15 cellular contexts compared by ENCODE assay signal in the genomic region with DNA sequence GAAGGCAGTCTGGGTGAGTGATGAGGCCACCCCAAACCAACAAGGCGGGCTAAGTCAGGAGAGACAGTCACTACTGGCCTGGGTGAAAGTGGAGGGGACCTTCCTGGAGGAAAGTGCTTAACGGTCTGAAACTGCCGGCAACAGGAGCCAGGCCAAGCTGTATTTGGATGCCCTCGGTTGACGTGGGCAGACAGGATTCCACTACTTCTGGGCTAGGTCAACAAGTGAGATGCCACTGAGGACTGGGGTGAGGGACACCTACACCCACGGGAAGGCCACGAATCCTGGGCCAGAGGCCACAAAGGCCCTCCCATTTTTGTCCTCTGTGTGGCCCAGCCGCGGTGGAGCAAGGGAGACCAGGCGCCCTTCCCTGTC. TPM values are rescaled to one million over a fixed set of nuclear protein-coding genes. Genes with fewer than 3 reads are reported as not detected.
DNase-seq lines count a peak whose midpoint lies in the region; ATAC-seq and TF ChIP-seq lines count a peak whose summit lies in the region.
"Had no signal": no experiment of that assay in that cellular context is flagged by ENCODE, and none has a peak within 500 bp of the region (broad histone marks: within the 10 kb centered on the region; RNA-seq: fewer than 3 reads in every experiment).

No MANE protein-coding gene starts in this region.

- peak overlapping the region; percentile 10 to 29 (median 21) for H3K4me3 Mint-ChIP-seq in nephron
- H3K4me3 Mint-ChIP-seq: activated CD4-positive, alpha-beta memory T cell treated with anti-CD3 and anti-CD28 coated beads, Interleukin-2, amount 10 ng/mL, durations not matched to agents 7 days and 5 days; activated naive CD4-positive, alpha-beta T cell treated with anti-CD3 and anti-CD28 coated beads, Interleukin-2, amount 10 ng/mL, durations not matched to agents 7 days and 5 days had no signal

- H3K36me3 ChIP-seq in heart left ventricle (no peaks in the 10 kb centered on the region), gastroesophageal sphincter (no peaks in the 10 kb centered on the region)
- H3K36me3 ChIP-seq: upper lobe of left lung had no signal

- ATAC-seq in heart left ventricle (peak in 3 of 4 donors; percentile 15 to 27 (median 25)), gastroesophageal sphincter (peak; percentile 9)

- intact Hi-C loops in heart left ventricle (cut with DNase I) (no loop called here), cardiac septum (cut with DNase I) (no loop called here)

- peak overlapping the region in 1 of 3 experiments; percentile 31 for H3K27ac Mint-ChIP-seq in nephron
- H3K27ac Mint-ChIP-seq: activated CD4-positive, alpha-beta memory T cell treated with anti-CD3 and anti-CD28 coated beads, Interleukin-2, amount 10 ng/mL, durations not matched to agents 7 days and 5 days; activated naive CD4-positive, alpha-beta T cell treated with anti-CD3 and anti-CD28 coated beads, Interleukin-2, amount 10 ng/mL, durations not matched to agents 7 days and 5 days had no signal

- peaks cover 32% of the 10 kb centered on the region for H3K27me3 Mint-ChIP-seq in nephron (ENCODE audit: low read depth)

- 31 to 43% (median 39%) methylated on average over 7 to 10 of the region's 10 CpGs for WGBS in heart left ventricle, 4 donors
- WGBS in gastroesophageal sphincter (ENCODE audit: low coverage in 1 of 2), 2 donors, result 80% methylated on average over 1 of the region's 10 CpGs; no CpG with 5 or more reads in 1 of the 2 donors

- peaks cover 20% of the 10 kb centered on the region for H3K4me1 Mint-ChIP-seq in nephron

- no peaks in the 10 kb centered on the region for H3K9me3 Mint-ChIP-seq in nephron
- H3K9me3 Mint-ChIP-seq: activated CD4-positive, alpha-beta memory T cell treated with anti-CD3 and anti-CD28 coated beads, Interleukin-2, amount 10 ng/mL, durations not matched to agents 7 days and 5 days; activated naive CD4-positive, alpha-beta T cell treated with anti-CD3 and anti-CD28 coated beads, Interleukin-2, amount 10 ng/mL, durations not matched to agents 7 days and 5 days had no signal

- no peaks in the 10 kb centered on the region for H3K36me3 Mint-ChIP-seq in nephron (ENCODE audit: low read depth)
- H3K36me3 Mint-ChIP-seq: activated naive CD4-positive, alpha-beta T cell treated with anti-CD3 and anti-CD28 coated beads, Interleukin-2, amount 10 ng/mL, durations not matched to agents 7 days and 5 days had no signal

- H3K4me1 ChIP-seq in heart left ventricle (peaks cover 0 to 28% (median 17%) of the 10 kb centered on the region in 12 donors), gastroesophageal sphincter (peaks cover 0 to 18% (median 11%) of the 10 kb centered on the region in 3 donors)

- H3K9me3 ChIP-seq in heart left ventricle, result no peaks in the 10 kb centered on the region
- no peaks in the 10 kb centered on the region for H3K9me3 ChIP-seq in gastroesophageal sphincter
- H3K9me3 ChIP-seq: upper lobe of left lung had no signal

- no peak for TF ChIP-seq CTCF in heart left ventricle (IDR thresholded peaks at IDR 0.05)
- no peak for TF ChIP-seq CTCF in gastroesophageal sphincter (IDR thresholded peaks at IDR 0.05)
- TF ChIP-seq CTCF in nephron (IDR thresholded peaks at IDR 0.05; ENCODE audit: unreplicated experiment in 3 of 3), result no peak
- TF ChIP-seq CTCF in GM20000 (IDR thresholded peaks at IDR 0.05; ENCODE audit: extremely low read depth, missing control alignments), result no peak

- TF ChIP-seq POLR2A in heart left ventricle (IDR thresholded peaks at IDR 0.05), result no peak
- no peak for TF ChIP-seq POLR2A in gastroesophageal sphincter (IDR thresholded peaks at IDR 0.05)

- H3K27me3 ChIP-seq in heart left ventricle, result peaks cover 0 to 8% (median 0%) of the 10 kb centered on the region in 9 donors
- peaks cover 26% of the 10 kb centered on the region for H3K27me3 ChIP-seq in gastroesophageal sphincter

- DNase-seq in heart left ventricle (no peak), cardiac septum (ENCODE audit: low spot score) (no peak), GOT3 (lab: John Stamatoyannopoulos, UW) (no peak), GM20000 (ENCODE audit: low spot score) (no peak), NOMO-1 treated with dmso at 0.1 percent for 144 hours (lab: John Stamatoyannopoulos, UW; ENCODE audit: unreplicated experiment) (no peak)
- no peak for DNase-seq in stimulated activated naive CD4-positive, alpha-beta T cell treated with Interleukin-2 at 50 U/mL for 16 hours (lab: John Stamatoyannopoulos, UW)
- DNase-seq: activated CD4-positive, alpha-beta memory T cell treated with anti-CD3 and anti-CD28 coated beads, Interleukin-2, amount 10 ng/mL, durations not matched to agents 7 days and 5 days; activated naive CD4-positive, alpha-beta T cell treated with anti-CD3 and anti-CD28 coated beads, Interleukin-2, amount 10 ng/mL, durations not matched to agents 7 days and 5 days; DMS79 treated with DMSO at 0.1 percent for 48 hours; KG1; NCI-H187 treated with DMSO at 0.1 percent for 48 hours; NK-92 treated with Interleukin-12 subunit alpha and Interleukin-12 subunit beta, amount 100 ng/mL, for 24 hours had no signal

- TF ChIP-seq EP300 in gastroesophageal sphincter (IDR thresholded peaks at IDR 0.05), result no peak

- H3K27ac ChIP-seq in heart left ventricle (peak overlapping the region in 7 of 12 donors; percentile 14 to 70 (median 60)), gastroesophageal sphincter (no peak overlapping the region)
- H3K27ac ChIP-seq: upper lobe of left lung had no signal

- H3K4me3 ChIP-seq in heart left ventricle (peak overlapping the region in 9 of 12 donors; percentile 18 to 48 (median 39)), gastroesophageal sphincter (peak overlapping the region in 1 of 2 donors; percentile 47)

RNA-seq across cellular contexts. Expression of a gene that starts 12.3 kb away (rescaled TPM):
- total RNA-seq in heart left ventricle, result 1 to 10 TPM in 8 of 9 donors, under 1 TPM in 1; 0.31 to 5.6 (median 1.7) TPM
- polyA plus RNA-seq in heart left ventricle, result 1 to 10 TPM; 1.3 to 3.2 TPM
- total RNA-seq in cardiac septum, result 2.4 TPM
- total RNA-seq in gastroesophageal sphincter, result under 1 TPM; 0.13 to 0.93 (median 0.38) TPM

RNA-seq across cellular contexts. Expression of a gene that starts 42.9 kb away (rescaled TPM):
- total RNA-seq in heart left ventricle (1 to 10 TPM in 7 of 9 donors, under 1 TPM in 2; 0.38 to 6.0 (median 2.8) TPM), cardiac septum (3.4 TPM), gastroesophageal sphincter (1 to 10 TPM; 2.5 to 7.0 (median 3.6) TPM)
- polyA plus RNA-seq in heart left ventricle, result 1 to 10 TPM; 1.4 to 4.1 TPM

RNA-seq across cellular contexts. Expression of a gene that starts 53.6 kb away (rescaled TPM):
- total RNA-seq in heart left ventricle, result 10 to 100 TPM in 6 of 9 donors, 1 to 10 TPM in 3; 5.4 to 17.9 (median 11.8) TPM
- polyA plus RNA-seq in heart left ventricle, result 10 to 100 TPM in 1 of 2 donors, 1 to 10 TPM in 1; 7.3 to 20.6 TPM
- total RNA-seq in cardiac septum, result 16.3 TPM
- total RNA-seq in gastroesophageal sphincter, result 10 to 100 TPM in 1 of 4 donors, 1 to 10 TPM in 3; 6.1 to 12.8 (median 9.3) TPM

Comparison
In these comparisons a context has a peak if more than half of its experiments do, and no peak if none do; other contexts are left out.
1. H3K27ac ChIP-seq: peak in heart left ventricle (7 of 12); none in gastroesophageal sphincter (0 of 4).